1 cellular context compared by ENCODE assay signal in genomic region chr19:48481846-48482639, GRCh38.
TF ChIP-seq lines count a peak whose summit lies in the region.

No MANE protein-coding gene starts in this region.

TF ChIP-seq in GM12878, 131 proteins besides CTCF, POLR2A, EP300 and RAD21:
- no peak for TF ChIP-seq BCL11A (IDR thresholded peaks at IDR 0.05; ENCODE audit: low read depth, low read length)
- no peak for TF ChIP-seq HSF1 (IDR thresholded peaks at IDR 0.05; ENCODE audit: low read depth, low read length)
- TF ChIP-seq TCF7 (IDR thresholded peaks at IDR 0.05; ENCODE audit: borderline replicate concordance) = no peak
- no peak for TF ChIP-seq ASH2L (IDR thresholded peaks at IDR 0.05; ENCODE audit: borderline replicate concordance, low read depth)
- no peak for TF ChIP-seq PKNOX1 (IDR thresholded peaks at IDR 0.05)
- no peak for TF ChIP-seq ZNF274 (IDR thresholded peaks at IDR 0.05; ENCODE audit: insufficient read depth, insufficient read length)
- no peak for TF ChIP-seq TCF12 (IDR thresholded peaks at IDR 0.05; ENCODE audit: low read depth, low read length)
- no peak for TF ChIP-seq CUX1 (IDR thresholded peaks at IDR 0.05; ENCODE audit: insufficient replicate concordance, low read depth, low read length)
- no peak for TF ChIP-seq MXI1 (IDR thresholded peaks at IDR 0.05; ENCODE audit: low read depth, low read length)
- no peak for TF ChIP-seq TAF1 (IDR thresholded peaks at IDR 0.05; ENCODE audit: borderline replicate concordance, low read depth, low read length)
- TF ChIP-seq SPI1 (IDR thresholded peaks at IDR 0.05; ENCODE audit: borderline replicate concordance, insufficient read depth, low read depth, low read length) = no peak
- no peak for TF ChIP-seq ZNF217 (IDR thresholded peaks at IDR 0.05)
- TF ChIP-seq CBX3 (IDR thresholded peaks at IDR 0.05; ENCODE audit: borderline replicate concordance, low read depth) = no peak
- TF ChIP-seq NBN (IDR thresholded peaks at IDR 0.05) = no peak
- TF ChIP-seq RUNX3 (IDR thresholded peaks at IDR 0.05; ENCODE audit: low read length) = no peak
- no peak for TF ChIP-seq CHD2 (IDR thresholded peaks at IDR 0.05; ENCODE audit: borderline replicate concordance, low read depth, low read length)
- TF ChIP-seq JUNB (IDR thresholded peaks at IDR 0.05) = no peak
- no peak for TF ChIP-seq CEBPZ (IDR thresholded peaks at IDR 0.05; ENCODE audit: low read depth, low read length)
